ENCODE assay signal across 1 cellular context in genomic region chr17:50195196-50195865, GRCh38.
TF ChIP-seq lines count a peak whose summit lies in the region.

No MANE protein-coding gene starts in this region.

TF ChIP-seq in K562, 482 proteins besides CTCF, POLR2A, EP300 and RAD21 (continued from another document):
- TF ChIP-seq SNAPC5 (CRISPR knock-in tag; IDR thresholded peaks at IDR 0.05): no peak
- no peak for TF ChIP-seq SMAD3 (CRISPR knock-in tag; conservative IDR thresholded peaks at IDR 0.05)
- no peak for TF ChIP-seq LEF1 (IDR thresholded peaks at IDR 0.05)
- TF ChIP-seq, protein P1, sequence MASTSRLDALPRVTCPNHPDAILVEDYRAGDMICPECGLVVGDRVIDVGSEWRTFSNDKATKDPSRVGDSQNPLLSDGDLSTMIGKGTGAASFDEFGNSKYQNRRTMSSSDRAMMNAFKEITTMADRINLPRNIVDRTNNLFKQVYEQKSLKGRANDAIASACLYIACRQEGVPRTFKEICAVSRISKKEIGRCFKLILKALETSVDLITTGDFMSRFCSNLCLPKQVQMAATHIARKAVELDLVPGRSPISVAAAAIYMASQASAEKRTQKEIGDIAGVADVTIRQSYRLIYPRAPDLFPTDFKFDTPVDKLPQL (IDR thresholded peaks at IDR 0.05; ENCODE audit: extremely low read depth, insufficient read length): no peak
- no peak for TF ChIP-seq ZNF77 (CRISPR knock-in tag; IDR thresholded peaks at IDR 0.05)
- no peak for TF ChIP-seq ATF1 (CRISPR knock-in tag; IDR thresholded peaks at IDR 0.05)
- TF ChIP-seq ATF1 (tag; IDR thresholded peaks at IDR 0.05): no peak
- no peak for TF ChIP-seq ZNF253 (CRISPR knock-in tag; conservative IDR thresholded peaks at IDR 0.05)
- no peak for TF ChIP-seq PREB (CRISPR knock-in tag; IDR thresholded peaks at IDR 0.05)
- no peak for TF ChIP-seq POU5F1 (IDR thresholded peaks at IDR 0.05; ENCODE audit: borderline replicate concordance, low read depth, low read length, partially characterized antibody)
- no peak for TF ChIP-seq PHB2 (IDR thresholded peaks at IDR 0.05; ENCODE audit: low read depth)
- no peak for TF ChIP-seq ZNF507 (tag; conservative IDR thresholded peaks at IDR 0.05)
- no peak for TF ChIP-seq MYNN (IDR thresholded peaks at IDR 0.05)
- no peak for TF ChIP-seq MYNN (CRISPR knock-in tag; IDR thresholded peaks at IDR 0.05)
- TF ChIP-seq CHD2 (IDR thresholded peaks at IDR 0.05; ENCODE audit: low read depth, low read length): no peak
- no peak for TF ChIP-seq HDAC2 (IDR thresholded peaks at IDR 0.05)
- TF ChIP-seq HDAC8 (tag; IDR thresholded peaks at IDR 0.05): no peak
TF ChIP-seq in K562: peak in this region for 0.
